ENCODE assay signal across 8 cellular contexts in genomic region chr4:15002659-15003440, GRCh38. TPM values are rescaled to one million over a fixed set of nuclear protein-coding genes. Genes with fewer than 3 reads are reported as not detected.
DNase-seq lines count a peak whose midpoint lies in the region; ATAC-seq and TF ChIP-seq lines count a peak whose summit lies in the region.

No MANE protein-coding gene starts in this region.

- H3K4me1 ChIP-seq in BE2C (peaks cover 5% of the 10 kb centered on the region), OCI-LY1 (ENCODE audit: insufficient read depth, low read length, severe bottlenecking) (peaks cover 11% of the 10 kb centered on the region), mucosa of descending colon (ENCODE audit: low read depth) (peaks cover 10% of the 10 kb centered on the region)

- ATAC-seq in GM19324 (IDR thresholded peaks at IDR 0.05; ENCODE audit: low FRiP score, unreplicated experiment), result peak; percentile 23
- peak; percentile 18 for ATAC-seq in HG03442 (IDR thresholded peaks at IDR 0.05; ENCODE audit: unreplicated experiment)
- ATAC-seq in mucosa of descending colon, result peak; percentile 49

- H3K4me3 ChIP-seq in BE2C (ENCODE audit: low read depth, low read length) (peak overlapping the region; percentile 91), OCI-LY1 (ENCODE audit: low read depth, low read length, poor library complexity, severe bottlenecking) (peak overlapping the region; percentile 82), epithelial cell of esophagus (ENCODE audit: low read length) (peak overlapping the region; percentile 70), mucosa of descending colon (peak overlapping the region; percentile 99)

- H3K9me3 ChIP-seq in BE2C, result no peaks in the 10 kb centered on the region
- no peaks in the 10 kb centered on the region for H3K9me3 ChIP-seq in OCI-LY1 (ENCODE audit: low read length)
- H3K9me3 ChIP-seq in mucosa of descending colon, result no peaks in the 10 kb centered on the region

- H4K20me1 ChIP-seq in OCI-LY1 (ENCODE audit: insufficient read depth, low read length), result no peaks in the 10 kb centered on the region

- peak; percentile 74 for DNase-seq in BE2C
- peak; percentile 63 for DNase-seq in activated T-cell treated with anti-CD3 and anti-CD28 coated beads for 24 hours (ENCODE audit: low read depth)
- peak; percentile 88 for DNase-seq in epithelial cell of esophagus (ENCODE audit: low read depth)
- peak; percentile 83 to 91 (median 88) for DNase-seq in mucosa of descending colon
- peak; percentile 69 for DNase-seq in stimulated activated CD8-positive, alpha-beta memory T cell treated with anti-CD3 and anti-CD28 coated beads, Interleukin-4, amount 100 ng/mL, for 24 hours (ENCODE audit: low read depth)

- H3K79me2 ChIP-seq in OCI-LY1 (ENCODE audit: insufficient read depth, low read length), result no peaks in the 10 kb centered on the region

- H3K9ac ChIP-seq in OCI-LY1 (ENCODE audit: low read length), result peak overlapping the region; percentile 94

- peak overlapping the region; percentile 91 for H3K27ac ChIP-seq in OCI-LY1 (ENCODE audit: low read depth, low read length, poor library complexity, severe bottlenecking)

- TF ChIP-seq CTCF in BE2C (IDR thresholded peaks at IDR 0.05; ENCODE audit: low read depth, low read length) (no peak), OCI-LY1 (IDR thresholded peaks at IDR 0.05; ENCODE audit: low read length) (no peak), epithelial cell of esophagus (IDR thresholded peaks at IDR 0.05; ENCODE audit: insufficient read depth, low read depth, low read length, missing control alignments) (no peak), mucosa of descending colon (IDR thresholded peaks at IDR 0.05) (no peak)

- H3K27me3 ChIP-seq in BE2C (no peaks in the 10 kb centered on the region), OCI-LY1 (ENCODE audit: insufficient read depth, low read length) (no peaks in the 10 kb centered on the region)

- H3K4me2 ChIP-seq in OCI-LY1 (ENCODE audit: low read length), result peak overlapping the region; percentile 74

- H3K9me2 ChIP-seq in OCI-LY1 (ENCODE audit: low read depth, low read length), result no peaks in the 10 kb centered on the region

- no peaks in the 10 kb centered on the region for H3F3A ChIP-seq in OCI-LY1 (ENCODE audit: insufficient read depth, low read length)

- intact Hi-C loops in mucosa of descending colon (cut with DNase I, micrococcal nuclease), result no loop called here

- no peak overlapping the region for H2AFZ ChIP-seq in OCI-LY1 (ENCODE audit: low read length)

- H3K36me3 ChIP-seq in BE2C (peaks cover 6% of the 10 kb centered on the region), OCI-LY1 (ENCODE audit: insufficient read depth, low read length) (no peaks in the 10 kb centered on the region), mucosa of descending colon (ENCODE audit: low read depth) (no peaks in the 10 kb centered on the region)

RNA-seq across cellular contexts. Expression of gene CPEB2, which starts 0.6 kb away (rescaled TPM):
- 1.7 TPM for polyA plus RNA-seq in BE2C (2012; ENCODE audit: insufficient read depth, insufficient read length, low read depth)
- 10 to 100 TPM; 25.5 to 47.9 (median 29.7) TPM for total RNA-seq in mucosa of descending colon

Comparison
In these comparisons a context has a peak if more than half of its experiments do, and no peak if none do; other contexts are left out.
1. Peak in every context shown above with its lines: DNase-seq, ATAC-seq, H3K4me3 ChIP-seq and H3K27ac ChIP-seq.